Comparison of ENCODE assay signal across 29 cellular contexts in genomic region chr3:23649502-23649901, GRCh38.
DNase-seq lines count a peak whose midpoint lies in the region; ATAC-seq and TF ChIP-seq lines count a peak whose summit lies in the region.
"Had no signal": no experiment of that assay in that cellular context is flagged by ENCODE, and none has a peak within 500 bp of the region (broad histone marks: within the 10 kb centered on the region; RNA-seq: fewer than 3 reads in every experiment).

No MANE protein-coding gene starts in this region.

- no peaks in the 10 kb centered on the region for H3K27me3 ChIP-seq in KMS-11 (ENCODE audit: insufficient read depth, low read depth)
- no peaks in the 10 kb centered on the region for H3K27me3 ChIP-seq in neural progenitor cell
- H3K27me3 ChIP-seq: foreskin keratinocyte, heart left ventricle, Peyer's patch, suprapubic skin had no signal

- peaks cover 8% of the 10 kb centered on the region for H3K9me3 Mint-ChIP-seq in neural progenitor cell
- H3K9me3 Mint-ChIP-seq: activated naive CD8-positive, alpha-beta T cell treated with anti-CD3 and anti-CD28 coated beads for 36 hours; stimulated activated memory B cell treated with anti-CD40 and anti-IgM and Interleukin-4, amounts not matched to agents 10 μg/mL and 1 μg/mL and 100 μg/mL, for 72 hours had no signal

- peaks cover 23% of the 10 kb centered on the region for H3F3A ChIP-seq in neural progenitor cell (ENCODE audit: low read depth)

- no peak overlapping the region for H3K9ac ChIP-seq in KMS-11
- no peak overlapping the region for H3K9ac ChIP-seq in neural progenitor cell

- H3K9me3 ChIP-seq in neural progenitor cell (ENCODE audit: low read depth): no peaks in the 10 kb centered on the region
- H3K9me3 ChIP-seq: heart left ventricle, Peyer's patch, suprapubic skin had no signal

- peak overlapping the region; percentile 26; the same call in 1 of the 2 replicates for H3K4me2 ChIP-seq in KMS-11
- H3K4me2 ChIP-seq in neural progenitor cell: no peak overlapping the region

- H3K27ac Mint-ChIP-seq in neural progenitor cell: no peak overlapping the region
- H3K27ac Mint-ChIP-seq: activated CD4-positive, alpha-beta T cell treated with anti-CD3 and anti-CD28 coated beads for 36 hours; activated CD8-positive, alpha-beta T cell treated with anti-CD3 and anti-CD28 coated beads, Interleukin-2, amount 10 ng/mL, durations not matched to agents 7 days and 5 days; activated naive CD8-positive, alpha-beta T cell treated with anti-CD3 and anti-CD28 coated beads for 36 hours; CD4-positive, alpha-beta memory T cell; progenitor cell of endocrine pancreas had no signal

- H3K27me3 Mint-ChIP-seq in neural progenitor cell (ENCODE audit: insufficient read depth, low read depth): peaks cover 3% of the 10 kb centered on the region
- H3K27me3 Mint-ChIP-seq: activated naive CD8-positive, alpha-beta T cell treated with anti-CD3 and anti-CD28 coated beads for 36 hours; stimulated activated memory B cell treated with anti-CD40 and anti-IgM and Interleukin-4, amounts not matched to agents 10 μg/mL and 1 μg/mL and 100 μg/mL, for 72 hours had no signal

- H3K27ac ChIP-seq in KMS-11: no peak overlapping the region
- no peak overlapping the region for H3K27ac ChIP-seq in neural progenitor cell
- H3K27ac ChIP-seq: coronary artery, foreskin keratinocyte, heart left ventricle, Peyer's patch, suprapubic skin had no signal

- H3K36me3 ChIP-seq in KMS-11 (ENCODE audit: insufficient read depth): no peaks in the 10 kb centered on the region
- no peaks in the 10 kb centered on the region for H3K36me3 ChIP-seq in neural progenitor cell
- H3K36me3 ChIP-seq: heart left ventricle, Peyer's patch, suprapubic skin had no signal

- H2AFZ ChIP-seq in KMS-11 (ENCODE audit: low read depth): no peak overlapping the region
- no peak overlapping the region for H2AFZ ChIP-seq in neural progenitor cell (replicated peaks)

- H3K4me1 ChIP-seq in KMS-11 (ENCODE audit: low read depth, poor library complexity, severe bottlenecking): peaks cover 59% of the 10 kb centered on the region
- peaks cover 33% of the 10 kb centered on the region for H3K4me1 ChIP-seq in neural progenitor cell

- in situ Hi-C loops in astrocyte of the spinal cord (cut with HindIII; ENCODE audit: low sequenced_read_pairs): no loop called here

- peaks cover 36% of the 10 kb centered on the region for H3K4me1 Mint-ChIP-seq in neural progenitor cell

- no peaks in the 10 kb centered on the region for H3K36me3 Mint-ChIP-seq in neural progenitor cell
- H3K36me3 Mint-ChIP-seq: activated naive CD8-positive, alpha-beta T cell treated with anti-CD3 and anti-CD28 coated beads for 36 hours; CD4-positive, alpha-beta memory T cell had no signal

- DNase-seq in EH (ENCODE audit: low read depth) (peak; percentile 20), astrocyte of the spinal cord (ENCODE audit: low read depth, low spot score) (peak; percentile 35), neural progenitor cell (ENCODE audit: low spot score) (peak; percentile 12), Right ventricle myocardium inferior (ENCODE audit: missing footprints) (no peak)
- DNase-seq: activated CD4-positive, alpha-beta T cell treated with anti-CD3 and anti-CD28 coated beads for 36 hours; activated CD8-positive, alpha-beta T cell treated with anti-CD3 and anti-CD28 coated beads, Interleukin-2, amount 10 ng/mL, durations not matched to agents 7 days and 5 days; activated naive CD8-positive, alpha-beta T cell treated with anti-CD3 and anti-CD28 coated beads for 36 hours; aorta; CD4-positive, alpha-beta memory T cell; DMS153; effector memory CD4-positive, alpha-beta T cell; erythroblast; heart left ventricle; NCI-H1092; NCI-H1694 treated with DMSO at 0.1 percent for 48 hours; NCI-H2171 treated with DMSO at 0.1 percent for 48 hours; NCI-H524; NK-92 treated with Interleukin-12 subunit alpha and Interleukin-12 subunit beta, amount 100 ng/mL, for 24 hours; stimulated activated CD4-positive, alpha-beta T cell treated with anti-CD3 and anti-CD28 coated beads, Interleukin-4, amount 100 ng/mL, for 4 hours; T-helper 1 cell had no signal

- intact Hi-C loops in Right ventricle myocardium inferior (cut with DNase I): no loop called here

- no peak overlapping the region for H3K4me3 ChIP-seq in KMS-11 (IDR thresholded peaks at IDR 0.05; ENCODE audit: insufficient read depth, low read depth, low read length)
- no peak overlapping the region for H3K4me3 ChIP-seq in astrocyte of the spinal cord (ENCODE audit: low read depth, low read length)
- H3K4me3 ChIP-seq in neural progenitor cell: no peak overlapping the region
- H3K4me3 ChIP-seq: coronary artery, heart left ventricle, Peyer's patch, suprapubic skin had no signal

- no peak for TF ChIP-seq CTCF in KMS-11 (conservative IDR thresholded peaks at IDR 0.05; ENCODE audit: low read depth, low read length)
- TF ChIP-seq CTCF in astrocyte of the spinal cord (IDR thresholded peaks at IDR 0.05; ENCODE audit: low read depth, low read length): no peak
- TF ChIP-seq CTCF in neural progenitor cell (IDR thresholded peaks at IDR 0.05): no peak

- ATAC-seq in GM21423 (IDR thresholded peaks at IDR 0.05; ENCODE audit: unreplicated experiment): no peak
- ATAC-seq in Right ventricle myocardium inferior: no peak
- no peak for ATAC-seq in GM19467 (IDR thresholded peaks at IDR 0.05; ENCODE audit: unreplicated experiment)
- ATAC-seq: activated CD8-positive, alpha-beta T cell treated with anti-CD3 and anti-CD28 coated beads, Interleukin-2, amount 10 ng/mL, durations not matched to agents 7 days and 5 days; stimulated activated memory B cell treated with anti-CD40 and anti-IgM and Interleukin-4, amounts not matched to agents 10 μg/mL and 1 μg/mL and 100 μg/mL, for 72 hours had no signal

- H4K20me1 ChIP-seq in KMS-11 (ENCODE audit: insufficient read depth) (no peaks in the 10 kb centered on the region), neural progenitor cell (ENCODE audit: low read depth) (no peaks in the 10 kb centered on the region)

- no peaks in the 10 kb centered on the region for H3K79me2 ChIP-seq in KMS-11 (ENCODE audit: insufficient read depth, low read depth)
- H3K79me2 ChIP-seq in neural progenitor cell (ENCODE audit: low read depth): no peaks in the 10 kb centered on the region

- no peak overlapping the region for H3K4me3 Mint-ChIP-seq in neural progenitor cell
- H3K4me3 Mint-ChIP-seq: activated CD4-positive, alpha-beta T cell treated with anti-CD3 and anti-CD28 coated beads for 36 hours; activated CD8-positive, alpha-beta T cell treated with anti-CD3 and anti-CD28 coated beads, Interleukin-2, amount 10 ng/mL, durations not matched to agents 7 days and 5 days; activated naive CD8-positive, alpha-beta T cell treated with anti-CD3 and anti-CD28 coated beads for 36 hours; CD4-positive, alpha-beta memory T cell; stimulated activated memory B cell treated with anti-CD40 and anti-IgM and Interleukin-4, amounts not matched to agents 10 μg/mL and 1 μg/mL and 100 μg/mL, for 72 hours had no signal
